Comparison of ENCODE assay signal across 11 cellular contexts in genomic region chr2:107936427-107937359, GRCh38. TPM values are rescaled to one million over a fixed set of nuclear protein-coding genes. Genes with fewer than 3 reads are reported as not detected.
DNase-seq lines count a peak whose midpoint lies in the region.
"Had no signal": no experiment of that assay in that cellular context is flagged by ENCODE, and none has a peak within 500 bp of the region (broad histone marks: within the 10 kb centered on the region; RNA-seq: fewer than 3 reads in every experiment).

No MANE protein-coding gene starts in this region.

- no peak overlapping the region for H3K4ac ChIP-seq in neuronal stem cell (ENCODE audit: low read length)

- H4K8ac ChIP-seq in neuronal stem cell (ENCODE audit: low read depth, low read length): no peak overlapping the region

- no peak overlapping the region for H2AFZ ChIP-seq in neuronal stem cell (ENCODE audit: low read length)

- no peaks in the 10 kb centered on the region for H3K9me3 ChIP-seq in neuronal stem cell (replicated peaks in 1 of 2; ENCODE audit: control insufficient read depth in 2 of 2, insufficient read depth in 1 of 2, low read depth in 1 of 2, low read length in 2 of 2)
- H3K9me3 ChIP-seq: BLaER1, uterus had no signal

- no peak overlapping the region for H2AK5ac ChIP-seq in neuronal stem cell (ENCODE audit: low read depth, low read length)

- no peaks in the 10 kb centered on the region for H3K4me1 ChIP-seq in neuronal stem cell (ENCODE audit: control insufficient read depth in 2 of 2, insufficient read depth in 1 of 2, low read depth in 1 of 2, low read length in 2 of 2)
- H3K4me1 ChIP-seq: BLaER1, uterus had no signal

- H3K9ac ChIP-seq in neuronal stem cell (ENCODE audit: low read depth, low read length, poor library complexity): no peak overlapping the region
- H3K9ac ChIP-seq: BLaER1 had no signal

- no peak overlapping the region for H2BK15ac ChIP-seq in neuronal stem cell (ENCODE audit: low read length)

- H2BK12ac ChIP-seq in neuronal stem cell (ENCODE audit: low read length): no peak overlapping the region

- no peaks in the 10 kb centered on the region for H3K27me3 ChIP-seq in neuronal stem cell (ENCODE audit: control insufficient read depth in 3 of 3, insufficient read depth in 3 of 3, low read depth in 1 of 3, low read length in 3 of 3)
- H3K27me3 ChIP-seq: BLaER1, uterus had no signal

- DNase-seq in NCI-H1092 treated with DMSO at 0.1 percent for 48 hours (lab: John Stamatoyannopoulos, UW): peak; percentile 6
- DNase-seq in NCI-H1092 (lab: John Stamatoyannopoulos, UW): no peak
- peak; percentile 21 to 26 for DNase-seq in Kasumi-1 (lab: John Stamatoyannopoulos, UW)
- DNase-seq in T47D (ENCODE audit: low read depth in 1 of 2, low spot score in 1 of 2): peak; percentile 3 to 36
- DNase-seq in neuronal stem cell (ENCODE audit: low spot score): peak; percentile 26
- DNase-seq in UCSD-AML1 (lab: John Stamatoyannopoulos, UW; ENCODE audit: unreplicated experiment): no peak
- no peak for DNase-seq in dedifferentiated amniotic fluid mesenchymal stem cell (ENCODE audit: extremely low spot score)
- no peak for DNase-seq in ecto neural progenitor cell (ENCODE audit: low spot score)
- DNase-seq: uterus had no signal

- H3K23ac ChIP-seq in neuronal stem cell (ENCODE audit: low read depth, low read length, poor library complexity): no peak overlapping the region

- H2BK5ac ChIP-seq in neuronal stem cell (ENCODE audit: low read length): no peak overlapping the region

- no CpG with 5 or more reads among the region's 5 CpGs for WGBS in neuronal stem cell (ENCODE audit: extremely low coverage in 2 of 2, insufficient read length in 2 of 2, insufficient replicate concordance in 1 of 2), 2 donors

- no peaks in the 10 kb centered on the region for H3K36me3 ChIP-seq in neuronal stem cell (replicated peaks in 1 of 2; ENCODE audit: control insufficient read depth in 2 of 2, insufficient read depth in 2 of 2, low read length in 2 of 2)
- H3K36me3 ChIP-seq: BLaER1, uterus had no signal

- no peak overlapping the region for H3K4me3 ChIP-seq in neuronal stem cell (ENCODE audit: low read length in 2 of 2)
- H3K4me3 ChIP-seq: BLaER1, uterus had no signal

- H2BK120ac ChIP-seq in neuronal stem cell (ENCODE audit: low read depth, low read length): no peak overlapping the region

- H3K18ac ChIP-seq in neuronal stem cell (ENCODE audit: low read length): no peak overlapping the region

- H3K14ac ChIP-seq in neuronal stem cell (ENCODE audit: low read length): no peak overlapping the region

- H3K4me2 ChIP-seq in neuronal stem cell (ENCODE audit: insufficient read depth, low read length, poor library complexity, severe bottlenecking): no peak overlapping the region
- H3K4me2 ChIP-seq: BLaER1 had no signal

- in situ Hi-C loops in T47D (cut with HindIII; ENCODE audit: low pct_unique_long_range_greater_than_20kb, low sequenced_read_pairs): no loop called here

- no peaks in the 10 kb centered on the region for H3K79me1 ChIP-seq in neuronal stem cell (ENCODE audit: low read depth, low read length)

- no peak overlapping the region for H4K91ac ChIP-seq in neuronal stem cell (ENCODE audit: low read depth, low read length, poor library complexity)

- H3K27ac ChIP-seq in neuronal stem cell (replicated peaks; ENCODE audit: low read length): no peak overlapping the region
- H3K27ac ChIP-seq: BLaER1, uterus had no signal

RNA-seq across cellular contexts. Expression of gene SLC5A7, which starts 49.6 kb away (rescaled TPM):
- not detected for polyA plus RNA-seq in neuronal stem cell (2013, experiment 1 of 2)
- not detected for polyA plus RNA-seq in neuronal stem cell (2013, experiment 2 of 2)
- polyA plus RNA-seq: naive thymus-derived CD4-positive, alpha-beta T cell had no signal

Comparison
In these comparisons a context has a peak if more than half of its experiments do, and no peak if none do; other contexts are left out.
1. DNase-seq: peak in NCI-H1092 treated with DMSO at 0.1 percent for 48 hours (single experiment), Kasumi-1 (2 of 2), T47D (2 of 2) and neuronal stem cell (single experiment); none in NCI-H1092 (single experiment), UCSD-AML1 (single experiment), dedifferentiated amniotic fluid mesenchymal stem cell (single experiment) and ecto neural progenitor cell (single experiment).